Comparison of ENCODE assay signal across 12 cellular contexts in genomic region chr11:10784229-10785145, GRCh38. TPM values are rescaled to one million over a fixed set of nuclear protein-coding genes. Genes with fewer than 3 reads are reported as not detected.
A peak's percentile ranks its signal among the peaks of the same experiment; 100 is the strongest.
DNase-seq lines count a peak whose midpoint lies in the region; FAIRE-seq and TF ChIP-seq lines count a peak whose summit lies in the region.
"Had no signal": no experiment of that assay in that cellular context is flagged by ENCODE, and none has a peak within 500 bp of the region (broad histone marks: within the 10 kb centered on the region; RNA-seq: fewer than 3 reads in every experiment).

No MANE protein-coding gene starts in this region.

- peaks cover 3% of the 10 kb centered on the region for H3K36me3 Mint-ChIP-seq in astrocyte (ENCODE audit: low read depth, unreplicated experiment)
- H3K36me3 Mint-ChIP-seq: CD4-positive, CD25-positive, alpha-beta regulatory T cell had no signal

- no peak overlapping the region for H3K4me3 ChIP-seq in astrocyte (ENCODE audit: insufficient read depth, low read depth, low read length)
- no peak overlapping the region for H3K4me3 ChIP-seq in osteoblast (ENCODE audit: insufficient read depth, low read length)
- H3K4me3 ChIP-seq: transverse colon had no signal

- peaks cover 3% of the 10 kb centered on the region for H3K4me1 ChIP-seq in astrocyte (ENCODE audit: insufficient read depth, low read length)
- peaks cover under 1% of the 10 kb centered on the region for H3K4me1 ChIP-seq in osteoblast (ENCODE audit: insufficient read depth, low read length)
- H3K4me1 ChIP-seq: transverse colon had no signal

- H4K20me1 ChIP-seq in astrocyte (ENCODE audit: insufficient read depth, low read length) (no peaks in the 10 kb centered on the region), osteoblast (ENCODE audit: insufficient read depth, low read length) (no peaks in the 10 kb centered on the region)

- FAIRE-seq in astrocyte (lab: Jason Lieb, UNC) (no peak), frontal cortex (lab: Jason Lieb, UNC) (no peak)

- no peak overlapping the region for H3K9ac ChIP-seq in astrocyte (ENCODE audit: low read length)

- no peaks in the 10 kb centered on the region for H3K9me3 Mint-ChIP-seq in astrocyte (ENCODE audit: unreplicated experiment)
- H3K9me3 Mint-ChIP-seq: CD4-positive, CD25-positive, alpha-beta regulatory T cell had no signal

- H3K4me1 Mint-ChIP-seq in astrocyte (ENCODE audit: low read depth, unreplicated experiment): no peaks in the 10 kb centered on the region
- H3K4me1 Mint-ChIP-seq: CD4-positive, CD25-positive, alpha-beta regulatory T cell had no signal

- H3K79me2 ChIP-seq in astrocyte (ENCODE audit: insufficient read depth, low read length) (no peaks in the 10 kb centered on the region), osteoblast (ENCODE audit: insufficient read depth, low read length) (no peaks in the 10 kb centered on the region)

- H2AFZ ChIP-seq in astrocyte (ENCODE audit: low read depth, low read length) (peak overlapping the region; percentile 19), osteoblast (ENCODE audit: low read length) (no peak overlapping the region)

- H3K4me2 ChIP-seq in astrocyte (ENCODE audit: low read length): peak overlapping the region; percentile 0
- no peak overlapping the region for H3K4me2 ChIP-seq in osteoblast (ENCODE audit: insufficient read depth, low read length)

- H3K27ac ChIP-seq in astrocyte (ENCODE audit: low read depth, low read length) (no peak overlapping the region), osteoblast (ENCODE audit: low read depth, low read length) (no peak overlapping the region)
- H3K27ac ChIP-seq: transverse colon had no signal

- H3K27me3 Mint-ChIP-seq in astrocyte (ENCODE audit: low read depth, unreplicated experiment): peaks cover 10% of the 10 kb centered on the region
- H3K27me3 Mint-ChIP-seq: CD4-positive, CD25-positive, alpha-beta regulatory T cell had no signal

- no peak overlapping the region for H3K4me3 Mint-ChIP-seq in astrocyte (ENCODE audit: unreplicated experiment)
- H3K4me3 Mint-ChIP-seq: CD4-positive, CD25-positive, alpha-beta regulatory T cell had no signal

- H3K36me3 ChIP-seq in astrocyte (ENCODE audit: insufficient read depth, low read length) (peaks cover 5% of the 10 kb centered on the region), osteoblast (ENCODE audit: insufficient read depth, low read length) (peaks cover 5% of the 10 kb centered on the region)

- peak; percentile 77 for DNase-seq in DMS153 treated with DMSO at 0.1 percent for 48 hours (lab: John Stamatoyannopoulos, UW; ENCODE audit: unreplicated experiment)
- DNase-seq in NCI-H187 (lab: John Stamatoyannopoulos, UW): peak; percentile 65 to 76
- DNase-seq in astrocyte (ENCODE audit: low read depth): peak; percentile 61
- peak; percentile 64 to 68 for DNase-seq in lung microvascular endothelial cell (ENCODE audit: low read depth in 2 of 2)
- no peak for DNase-seq in SIG-M5 (lab: John Stamatoyannopoulos, UW)
- no peak for DNase-seq in frontal cortex (ENCODE audit: low spot score in 2 of 2)
- DNase-seq in UCSD-AML1 (lab: John Stamatoyannopoulos, UW; ENCODE audit: unreplicated experiment): no peak
- no peak for DNase-seq in osteoblast (ENCODE audit: insufficient read length, low spot score, missing footprints)
- DNase-seq: activated effector memory CD4-positive, alpha-beta T cell treated with Interleukin-2 at 50 U/mL for 16 hours; CD4-positive, CD25-positive, alpha-beta regulatory T cell; cortex of kidney; transverse colon had no signal

- H3K9me3 ChIP-seq in astrocyte (ENCODE audit: insufficient read depth, low read depth, low read length): no peaks in the 10 kb centered on the region
- H3K9me3 ChIP-seq in osteoblast (ENCODE audit: low read depth, low read length): no peaks in the 10 kb centered on the region
- H3K9me3 ChIP-seq: transverse colon had no signal

- H3K27me3 ChIP-seq in astrocyte (ENCODE audit: insufficient read depth, low read length) (no peaks in the 10 kb centered on the region), osteoblast (ENCODE audit: insufficient read depth, low read length) (no peaks in the 10 kb centered on the region)
- H3K27me3 ChIP-seq: transverse colon had no signal

- no peak for TF ChIP-seq CTCF in astrocyte (IDR thresholded peaks at IDR 0.05; ENCODE audit: insufficient read depth, low read depth, low read length)
- no peak for TF ChIP-seq CTCF in osteoblast (IDR thresholded peaks at IDR 0.05; ENCODE audit: extremely low read depth, low read depth, low read length)

- no peak overlapping the region for H3K27ac Mint-ChIP-seq in astrocyte (ENCODE audit: unreplicated experiment)
- H3K27ac Mint-ChIP-seq: CD4-positive, CD25-positive, alpha-beta regulatory T cell had no signal

RNA-seq across cellular contexts. Expression of gene EIF4G2, which starts 24.2 kb away (rescaled TPM):
- 1,309 and 1,364 TPM in 2 replicates for total RNA-seq in astrocyte
- 647 and 657 TPM in 2 replicates for total RNA-seq in lung microvascular endothelial cell
- total RNA-seq in frontal cortex: 941 TPM
- 748 and 782 TPM in 2 replicates for total RNA-seq in osteoblast

RNA-seq across cellular contexts. Expression of gene CTR9, which starts 33.4 kb away (rescaled TPM):
- total RNA-seq in astrocyte: 29.3 and 36.0 TPM in 2 replicates
- total RNA-seq in lung microvascular endothelial cell: 24.6 and 31.3 TPM in 2 replicates
- total RNA-seq in frontal cortex: 39.9 TPM
- total RNA-seq in osteoblast: 25.0 and 27.4 TPM in 2 replicates

Comparison
In these comparisons a context has a peak if more than half of its experiments do, and no peak if none do; other contexts are left out.
1. DNase-seq: peak in DMS153 treated with DMSO at 0.1 percent for 48 hours (single experiment), NCI-H187 (2 of 2), astrocyte (single experiment) and lung microvascular endothelial cell (2 of 2); none in SIG-M5 (single experiment), frontal cortex (0 of 2), UCSD-AML1 (single experiment) and osteoblast (single experiment).